In genomic region chr11:64760759-64761417, GRCh38 we compare ENCODE assay signal across 11 cellular contexts. TPM values are rescaled to one million over a fixed set of nuclear protein-coding genes. Genes with fewer than 3 reads are reported as not detected.
DNase-seq lines count a peak whose midpoint lies in the region; ATAC-seq and TF ChIP-seq lines count a peak whose summit lies in the region.
"Had no signal": no experiment of that assay in that cellular context is flagged by ENCODE, and none has a peak within 500 bp of the region (broad histone marks: within the 10 kb centered on the region; RNA-seq: fewer than 3 reads in every experiment).

No MANE protein-coding gene starts in this region.

- H3K4me1 ChIP-seq in CD8-positive, alpha-beta T cell (ENCODE audit: insufficient read depth, low read length): peaks cover 91% of the 10 kb centered on the region
- peaks cover 10% of the 10 kb centered on the region; the same call in 1 of the 2 replicates for H3K4me1 ChIP-seq in GM23248 (ENCODE audit: insufficient read depth)

- H3F3A ChIP-seq in GM23248 (ENCODE audit: insufficient read depth): peaks cover 39% of the 10 kb centered on the region

- H3K9me2 ChIP-seq in GM23248 (ENCODE audit: insufficient read depth): no peaks in the 10 kb centered on the region

- no peaks in the 10 kb centered on the region for H3K27me3 ChIP-seq in CD8-positive, alpha-beta T cell (ENCODE audit: insufficient read depth, low read length)
- no peaks in the 10 kb centered on the region for H3K27me3 ChIP-seq in GM23248 (replicated peaks; ENCODE audit: insufficient read depth)
- H3K27me3 ChIP-seq: pancreas had no signal

- peak overlapping the region; percentile 5 for H3K4me3 ChIP-seq in CD8-positive, alpha-beta T cell (ENCODE audit: low read depth, low read length)
- H3K4me3 ChIP-seq in GM23248: no peak overlapping the region
- H3K4me3 ChIP-seq: pancreas had no signal

- TF ChIP-seq CTCF in CD8-positive, alpha-beta T cell (IDR thresholded peaks at IDR 0.05): no peak
- TF ChIP-seq CTCF in nephron progenitor cell (IDR thresholded peaks at IDR 0.05): no peak

- WGBS in GM23248 (ENCODE audit: low coverage in 1 of 2, low lambda C conversion rate in 2 of 2, missing lambda C conversion rate in 2 of 2), 2 experiments: 82 to 85% methylated on average over 7 of the region's 7 CpGs

- H3K27ac ChIP-seq in CD8-positive, alpha-beta T cell (ENCODE audit: low read depth, low read length): peak overlapping the region; percentile 1
- no peak overlapping the region for H3K27ac ChIP-seq in GM23248
- H3K27ac ChIP-seq: pancreas had no signal

- no peaks in the 10 kb centered on the region for H3K27me3 Mint-ChIP-seq in CD8-positive, alpha-beta T cell (ENCODE audit: low read depth)
- peaks cover 3% of the 10 kb centered on the region for H3K27me3 Mint-ChIP-seq in nephron progenitor cell (ENCODE audit: low read depth, poor library complexity)

- peak in 1 of 7 experiments; percentile 15 for DNase-seq in CD8-positive, alpha-beta T cell
- DNase-seq in OCI-M1 (lab: John Stamatoyannopoulos, UW) (peak; percentile 64), cerebellar cortex (ENCODE audit: low spot score) (peak; percentile 37), nephron progenitor cell (no peak), GM23248 (no peak), NCI-H1694 (lab: John Stamatoyannopoulos, UW) (no peak)
- DNase-seq: amniotic stem cell, foreskin melanocyte had no signal

- intact Hi-C loops in CD8-positive, alpha-beta T cell (cut with DNase I, micrococcal nuclease): loop anchor here in 1 of 2 experiments (5.0 kb wide), 1 partner anchor 116 kb away; the partner anchor contains the start of gene EHD1

- H3K36me3 Mint-ChIP-seq in CD8-positive, alpha-beta T cell: peaks cover 37% of the 10 kb centered on the region
- peaks cover 25% of the 10 kb centered on the region for H3K36me3 Mint-ChIP-seq in nephron progenitor cell (ENCODE audit: low read depth)

- peaks cover 9% of the 10 kb centered on the region for H3K36me3 ChIP-seq in CD8-positive, alpha-beta T cell (ENCODE audit: insufficient read depth, low read length)
- H3K36me3 ChIP-seq in GM23248 (ENCODE audit: low read depth): peaks cover 24% of the 10 kb centered on the region

- CTCF ChIA-PET in CD8-positive, alpha-beta T cell (lab: Charles Lee): interaction anchor here (1.2 to 19.3 kb wide), 3 partner anchors 10 to 16 kb away, joined by 3 to 474 read pairs (median 9); partner anchors contain the start of gene RASGRP2

- peaks cover 69% of the 10 kb centered on the region for H3K4me1 Mint-ChIP-seq in CD8-positive, alpha-beta T cell (ENCODE audit: low read depth)
- peaks cover 100% of the 10 kb centered on the region for H3K4me1 Mint-ChIP-seq in nephron progenitor cell

- no peaks in the 10 kb centered on the region for H4K20me1 ChIP-seq in GM23248 (ENCODE audit: insufficient read depth)

- H2AFZ ChIP-seq in GM23248: no peak overlapping the region

- ATAC-seq in CD8-positive, alpha-beta T cell: no peak
- ATAC-seq in GM21723 (IDR thresholded peaks at IDR 0.05; ENCODE audit: unreplicated experiment): no peak
- ATAC-seq in esophagus mucosa: no peak

- peak overlapping the region; percentile 80 for H3K27ac Mint-ChIP-seq in CD8-positive, alpha-beta T cell
- H3K27ac Mint-ChIP-seq in nephron progenitor cell: peak overlapping the region; percentile 94

- H3K9me3 Mint-ChIP-seq in CD8-positive, alpha-beta T cell: no peaks in the 10 kb centered on the region
- H3K9me3 Mint-ChIP-seq in nephron progenitor cell: no peaks in the 10 kb centered on the region

- H3K79me2 ChIP-seq in GM23248 (ENCODE audit: insufficient read depth): peaks cover 7% of the 10 kb centered on the region

- no peak overlapping the region for H3K9ac ChIP-seq in GM23248

- peak overlapping the region; percentile 52 for H3K4me3 Mint-ChIP-seq in CD8-positive, alpha-beta T cell
- H3K4me3 Mint-ChIP-seq in nephron progenitor cell: no peak overlapping the region

- H3K9me3 ChIP-seq in CD8-positive, alpha-beta T cell (ENCODE audit: low read length): no peaks in the 10 kb centered on the region
- H3K9me3 ChIP-seq in GM23248 (ENCODE audit: low read depth): no peaks in the 10 kb centered on the region
- H3K9me3 ChIP-seq: pancreas had no signal

- in situ Hi-C loops in GM23248 (cut with MboI): no loop called here

- no peak overlapping the region for H3K4me2 ChIP-seq in GM23248 (ENCODE audit: unreplicated experiment)

- POLR2A ChIA-PET in CD8-positive, alpha-beta T cell (lab: Charles Lee): interaction anchor here (0.8 to 14.1 kb wide), 5 partner anchors 10 to 25 kb away, joined by 3 to 342 read pairs (median 5); partner anchors contain the start of genes RASGRP2 and SF1

RNA-seq across cellular contexts. Expression of gene PYGM, which starts 1.1 kb away (rescaled TPM):
- total RNA-seq in CD8-positive, alpha-beta T cell: 1 to 10 TPM; 4.7 to 5.5 TPM
- not detected in 2 replicates for total RNA-seq in GM23248 (2014; rRNA removed; shearing (Covaris generic))
- not detected in 2 replicates for polyA plus RNA-seq in GM23248 (2016; fragmentation: Nextera tagmentation; extraction: Ambion mirVana)
- total RNA-seq in esophagus mucosa: 0.44 TPM

RNA-seq across cellular contexts. Expression of gene RASGRP2, which starts 16.9 kb away (rescaled TPM):
- 100 to 1,000 TPM; 468 to 472 TPM for total RNA-seq in CD8-positive, alpha-beta T cell
- not detected in 2 replicates for total RNA-seq in GM23248 (2014; rRNA removed; shearing (Covaris generic))
- 0.61 and 0.68 TPM in 2 replicates for polyA plus RNA-seq in GM23248 (2016; fragmentation: Nextera tagmentation; extraction: Ambion mirVana)
- total RNA-seq in esophagus mucosa: 1.1 TPM

RNA-seq across cellular contexts. Expression of gene SF1, which starts 17.5 kb away (rescaled TPM):
- 1,000 to 10,000 TPM; 1,574 to 1,625 TPM for total RNA-seq in CD8-positive, alpha-beta T cell
- total RNA-seq in GM23248 (2014; rRNA removed; shearing (Covaris generic)): 81.6 and 106 TPM in 2 replicates
- 59.7 and 62.2 TPM in 2 replicates for polyA plus RNA-seq in GM23248 (2016; fragmentation: Nextera tagmentation; extraction: Ambion mirVana)
- 129 TPM for total RNA-seq in esophagus mucosa

RNA-seq across cellular contexts. Expression of gene NRXN2, which starts 37.9 kb away (rescaled TPM):
- under 1 TPM; 0.17 to 0.43 TPM for total RNA-seq in CD8-positive, alpha-beta T cell
- total RNA-seq in GM23248 (2014; rRNA removed; shearing (Covaris generic)): 0.51 and 5.6 TPM in 2 replicates
- polyA plus RNA-seq in GM23248 (2016; fragmentation: Nextera tagmentation; extraction: Ambion mirVana): 0.48 and 1.1 TPM in 2 replicates
- 0.12 TPM for total RNA-seq in esophagus mucosa

RNA-seq across cellular contexts. Expression of gene MAP4K2, which starts 42.1 kb away (rescaled TPM):
- 10 to 100 TPM; 56.2 to 60.1 TPM for total RNA-seq in CD8-positive, alpha-beta T cell
- 18.2 and 19.7 TPM in 2 replicates for total RNA-seq in GM23248 (2014; rRNA removed; shearing (Covaris generic))
- polyA plus RNA-seq in GM23248 (2016; fragmentation: Nextera tagmentation; extraction: Ambion mirVana): 4.2 and 6.2 TPM in 2 replicates
- total RNA-seq in esophagus mucosa: 5.4 TPM

Comparison
In these comparisons a context has a peak if more than half of its experiments do, and no peak if none do; other contexts are left out.
1. DNase-seq: peak in OCI-M1 (single experiment) and cerebellar cortex (single experiment); none in nephron progenitor cell (single experiment), GM23248 (single experiment) and NCI-H1694 (single experiment).
2. RNA of gene RASGRP2, which starts 16.9 kb away (total RNA-seq): 468 to 472 TPM in CD8-positive, alpha-beta T cell; 1.1 TPM in esophagus mucosa (single experiment) and not detected in GM23248; every median in the first group is over 100 times any median in the second.
3. RNA of gene SF1, which starts 17.5 kb away (total RNA-seq): 1,574 to 1,625 TPM in CD8-positive, alpha-beta T cell; 129 TPM in esophagus mucosa (single experiment) and 81.6 to 106 TPM in GM23248; every median in the first group is over 10 times any median in the second.